5 cellular contexts compared by ENCODE assay signal in genomic region chr7:106606120-106606519, GRCh38.
"Had no signal": no experiment of that assay in that cellular context is flagged by ENCODE, and none has a peak within 500 bp of the region (broad histone marks: within the 10 kb centered on the region; RNA-seq: fewer than 3 reads in every experiment).

No MANE protein-coding gene starts in this region.

- H3K27ac ChIP-seq: HL-60 had no signal

- H3K9ac ChIP-seq: KMS-11 had no signal

- DNase-seq: KBM-7, KG1 had no signal

- FAIRE-seq: HTR-8/SVneo had no signal
